Comparison of ENCODE assay signal across 1 cellular context in the genomic region with DNA sequence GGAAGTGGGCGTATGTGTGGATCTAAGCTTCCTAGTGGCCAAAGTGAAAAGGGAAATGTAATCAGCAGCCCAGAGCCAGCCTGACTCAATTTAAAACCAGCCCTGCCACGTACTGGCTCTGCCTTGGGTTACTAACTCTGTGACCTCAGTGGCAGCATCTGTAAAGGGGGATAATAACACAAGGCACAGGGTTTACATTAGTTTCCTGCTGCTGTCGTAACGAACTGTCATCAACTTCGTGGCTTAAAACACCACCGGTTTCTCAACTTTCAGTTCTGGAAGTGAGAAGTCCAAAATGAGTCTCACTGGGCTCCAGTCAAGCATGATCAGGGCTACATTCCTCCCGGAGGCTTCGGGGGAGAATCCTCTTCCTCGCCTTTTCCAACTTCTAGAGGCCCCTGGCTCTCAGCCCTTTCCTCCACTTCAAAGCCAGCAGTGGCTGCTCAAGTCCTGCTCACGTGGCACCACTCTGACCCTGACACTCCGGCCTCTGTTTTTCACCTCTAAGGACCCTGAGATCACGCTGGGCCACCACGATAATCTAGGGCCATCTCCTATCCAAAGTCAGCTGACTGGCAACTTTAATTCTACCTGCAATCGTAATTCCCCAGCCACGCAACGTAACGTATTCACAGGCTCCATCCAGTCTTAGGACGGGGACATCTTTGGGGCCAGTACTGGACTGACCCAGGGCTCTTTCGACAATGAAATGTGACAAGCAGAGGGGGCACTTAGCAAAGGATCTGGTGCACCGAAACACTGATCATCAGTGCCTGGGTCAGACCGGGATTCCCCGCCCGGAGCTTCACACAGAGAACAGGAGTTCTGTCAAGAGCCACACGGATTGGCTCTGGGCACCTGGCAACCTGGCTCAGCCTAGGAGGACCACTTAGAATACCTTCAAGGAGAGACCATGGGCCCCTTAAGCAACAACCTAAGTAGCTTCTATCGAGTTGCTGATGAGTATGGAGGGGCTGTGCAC.
TF ChIP-seq lines count a peak whose summit lies in the region.

No MANE protein-coding gene starts in this region.

TF ChIP-seq in WTC11, 78 proteins besides CTCF, POLR2A, EP300 and RAD21 (continued from another document):
- TF ChIP-seq, protein P1, sequence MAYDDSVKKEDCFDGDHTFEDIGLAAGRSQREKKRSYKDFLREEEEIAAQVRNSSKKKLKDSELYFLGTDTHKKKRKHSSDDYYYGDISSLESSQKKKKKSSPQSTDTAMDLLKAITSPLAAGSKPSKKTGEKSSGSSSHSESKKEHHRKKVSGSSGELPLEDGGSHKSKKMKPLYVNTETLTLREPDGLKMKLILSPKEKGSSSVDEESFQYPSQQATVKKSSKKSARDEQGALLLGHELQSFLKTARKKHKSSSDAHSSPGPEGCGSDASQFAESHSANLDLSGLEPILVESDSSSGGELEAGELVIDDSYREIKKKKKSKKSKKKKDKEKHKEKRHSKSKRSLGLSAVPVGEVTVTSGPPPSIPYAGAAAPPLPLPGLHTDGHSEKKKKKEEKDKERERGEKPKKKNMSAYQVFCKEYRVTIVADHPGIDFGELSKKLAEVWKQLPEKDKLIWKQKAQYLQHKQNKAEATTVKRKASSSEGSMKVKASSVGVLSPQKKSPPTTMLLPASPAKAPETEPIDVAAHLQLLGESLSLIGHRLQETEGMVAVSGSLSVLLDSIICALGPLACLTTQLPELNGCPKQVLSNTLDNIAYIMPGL (CRISPR knock-in tag; IDR thresholded peaks at IDR 0.05), result no peak
- TF ChIP-seq, protein P2, sequence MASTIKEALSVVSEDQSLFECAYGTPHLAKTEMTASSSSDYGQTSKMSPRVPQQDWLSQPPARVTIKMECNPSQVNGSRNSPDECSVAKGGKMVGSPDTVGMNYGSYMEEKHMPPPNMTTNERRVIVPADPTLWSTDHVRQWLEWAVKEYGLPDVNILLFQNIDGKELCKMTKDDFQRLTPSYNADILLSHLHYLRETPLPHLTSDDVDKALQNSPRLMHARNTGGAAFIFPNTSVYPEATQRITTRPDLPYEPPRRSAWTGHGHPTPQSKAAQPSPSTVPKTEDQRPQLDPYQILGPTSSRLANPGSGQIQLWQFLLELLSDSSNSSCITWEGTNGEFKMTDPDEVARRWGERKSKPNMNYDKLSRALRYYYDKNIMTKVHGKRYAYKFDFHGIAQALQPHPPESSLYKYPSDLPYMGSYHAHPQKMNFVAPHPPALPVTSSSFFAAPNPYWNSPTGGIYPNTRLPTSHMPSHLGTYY (CRISPR knock-in tag; IDR thresholded peaks at IDR 0.05), result no peak
- TF ChIP-seq, protein P3, sequence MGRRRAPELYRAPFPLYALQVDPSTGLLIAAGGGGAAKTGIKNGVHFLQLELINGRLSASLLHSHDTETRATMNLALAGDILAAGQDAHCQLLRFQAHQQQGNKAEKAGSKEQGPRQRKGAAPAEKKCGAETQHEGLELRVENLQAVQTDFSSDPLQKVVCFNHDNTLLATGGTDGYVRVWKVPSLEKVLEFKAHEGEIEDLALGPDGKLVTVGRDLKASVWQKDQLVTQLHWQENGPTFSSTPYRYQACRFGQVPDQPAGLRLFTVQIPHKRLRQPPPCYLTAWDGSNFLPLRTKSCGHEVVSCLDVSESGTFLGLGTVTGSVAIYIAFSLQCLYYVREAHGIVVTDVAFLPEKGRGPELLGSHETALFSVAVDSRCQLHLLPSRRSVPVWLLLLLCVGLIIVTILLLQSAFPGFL (CRISPR knock-in tag; IDR thresholded peaks at IDR 0.05; ENCODE audit: borderline replicate concordance), result no peak
- TF ChIP-seq, protein P4, sequence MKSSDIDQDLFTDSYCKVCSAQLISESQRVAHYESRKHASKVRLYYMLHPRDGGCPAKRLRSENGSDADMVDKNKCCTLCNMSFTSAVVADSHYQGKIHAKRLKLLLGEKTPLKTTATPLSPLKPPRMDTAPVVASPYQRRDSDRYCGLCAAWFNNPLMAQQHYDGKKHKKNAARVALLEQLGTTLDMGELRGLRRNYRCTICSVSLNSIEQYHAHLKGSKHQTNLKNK (CRISPR knock-in tag; IDR thresholded peaks at IDR 0.05), result no peak
- no peak for TF ChIP-seq ZNF263 (CRISPR knock-in tag; IDR thresholded peaks at IDR 0.05; ENCODE audit: low read depth)
TF ChIP-seq in WTC11: peak in this region for 0.
